Comparison of ENCODE assay signal across 1 cellular context in the genomic region with DNA sequence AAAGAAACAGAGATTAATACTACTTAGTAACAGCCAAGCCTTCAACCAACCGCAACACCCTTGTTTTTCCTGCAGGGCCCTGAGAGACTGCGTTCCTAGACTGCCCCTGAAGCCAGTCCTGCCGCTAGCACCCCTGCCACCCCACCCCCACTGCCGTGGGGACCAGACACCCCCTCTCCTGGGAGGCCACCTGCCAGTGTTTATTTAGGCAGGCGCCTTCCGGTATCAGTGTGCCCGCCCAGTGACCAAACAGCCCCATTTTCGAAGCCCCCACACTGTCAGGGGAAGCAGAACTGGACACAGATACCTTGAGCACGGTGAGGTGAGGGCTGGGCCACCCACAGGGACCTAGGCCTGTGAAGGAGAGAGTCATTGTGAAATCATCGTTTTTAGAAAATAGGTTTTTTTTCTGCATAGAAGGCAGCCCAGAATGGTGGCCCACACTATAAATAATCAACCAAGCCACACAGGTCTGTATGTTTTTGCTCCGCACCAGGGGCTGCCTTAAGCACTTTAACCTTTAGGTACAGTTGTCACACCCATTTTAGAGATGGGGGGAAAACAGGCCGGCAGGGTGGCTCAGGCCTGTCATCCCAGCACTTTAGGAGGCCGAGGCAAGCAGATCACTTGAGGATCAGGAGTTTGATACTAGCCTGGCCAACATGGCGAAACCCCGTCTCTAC.
TF ChIP-seq lines count a peak whose summit lies in the region.

No MANE protein-coding gene starts in this region.

TF ChIP-seq in A549, 52 proteins besides CTCF, POLR2A, EP300 and RAD21 (continued from another document):
- TF ChIP-seq, protein P1, sequence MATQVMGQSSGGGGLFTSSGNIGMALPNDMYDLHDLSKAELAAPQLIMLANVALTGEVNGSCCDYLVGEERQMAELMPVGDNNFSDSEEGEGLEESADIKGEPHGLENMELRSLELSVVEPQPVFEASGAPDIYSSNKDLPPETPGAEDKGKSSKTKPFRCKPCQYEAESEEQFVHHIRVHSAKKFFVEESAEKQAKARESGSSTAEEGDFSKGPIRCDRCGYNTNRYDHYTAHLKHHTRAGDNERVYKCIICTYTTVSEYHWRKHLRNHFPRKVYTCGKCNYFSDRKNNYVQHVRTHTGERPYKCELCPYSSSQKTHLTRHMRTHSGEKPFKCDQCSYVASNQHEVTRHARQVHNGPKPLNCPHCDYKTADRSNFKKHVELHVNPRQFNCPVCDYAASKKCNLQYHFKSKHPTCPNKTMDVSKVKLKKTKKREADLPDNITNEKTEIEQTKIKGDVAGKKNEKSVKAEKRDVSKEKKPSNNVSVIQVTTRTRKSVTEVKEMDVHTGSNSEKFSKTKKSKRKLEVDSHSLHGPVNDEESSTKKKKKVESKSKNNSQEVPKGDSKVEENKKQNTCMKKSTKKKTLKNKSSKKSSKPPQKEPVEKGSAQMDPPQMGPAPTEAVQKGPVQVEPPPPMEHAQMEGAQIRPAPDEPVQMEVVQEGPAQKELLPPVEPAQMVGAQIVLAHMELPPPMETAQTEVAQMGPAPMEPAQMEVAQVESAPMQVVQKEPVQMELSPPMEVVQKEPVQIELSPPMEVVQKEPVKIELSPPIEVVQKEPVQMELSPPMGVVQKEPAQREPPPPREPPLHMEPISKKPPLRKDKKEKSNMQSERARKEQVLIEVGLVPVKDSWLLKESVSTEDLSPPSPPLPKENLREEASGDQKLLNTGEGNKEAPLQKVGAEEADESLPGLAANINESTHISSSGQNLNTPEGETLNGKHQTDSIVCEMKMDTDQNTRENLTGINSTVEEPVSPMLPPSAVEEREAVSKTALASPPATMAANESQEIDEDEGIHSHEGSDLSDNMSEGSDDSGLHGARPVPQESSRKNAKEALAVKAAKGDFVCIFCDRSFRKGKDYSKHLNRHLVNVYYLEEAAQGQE (IDR thresholded peaks at IDR 0.05) = no peak
- TF ChIP-seq HOXB13 (CRISPR knock-in tag; IDR thresholded peaks at IDR 0.05; ENCODE audit: low read depth) (no peak), MAFK (IDR thresholded peaks at IDR 0.05; ENCODE audit: partially characterized antibody) (no peak), HDAC2 (IDR thresholded peaks at IDR 0.05) (no peak), JUNB (IDR thresholded peaks at IDR 0.05) (no peak), CHD2 (IDR thresholded peaks at IDR 0.05; ENCODE audit: low read length, partially characterized antibody) (no peak), ZNF302 (CRISPR knock-in tag; IDR thresholded peaks at IDR 0.05) (no peak)
